20 cellular contexts compared by ENCODE assay signal in genomic region chr2:131542438-131543384, GRCh38.
"Had no signal": no experiment of that assay in that cellular context is flagged by ENCODE, and none has a peak within 500 bp of the region (broad histone marks: within the 10 kb centered on the region; RNA-seq: fewer than 3 reads in every experiment).

No MANE protein-coding gene starts in this region.

- H3K9ac ChIP-seq: neural progenitor cell, parathyroid adenoma had no signal

- H3K27ac ChIP-seq: left lung, neural progenitor cell, parathyroid adenoma, right lobe of liver, stomach, tibial artery had no signal

- DNase-seq: cortex of kidney; effector memory CD8-positive, alpha-beta T cell; erythroblast; hypothalamus; left cardiac atrium; left lung; mesenchymal stem cell; mucosa of descending colon; naive B cell; right lobe of liver; small intestine; stimulated activated CD4-positive, alpha-beta T cell treated with anti-CD3 and anti-CD28 coated beads, Interleukin-1b, Interleukin-23, amount 100 ng/mL, for 48 hours; stimulated activated CD4-positive, alpha-beta T cell treated with anti-CD3 and anti-CD28 coated beads, Interleukin-4, amount 100 ng/mL, for 1 hour; stimulated activated naive CD4-positive, alpha-beta T cell treated with Interleukin-2 at 50 U/mL for 16 hours; stomach had no signal

- H3K36me3 ChIP-seq: left lung, neural progenitor cell, right lobe of liver, stomach, tibial artery had no signal

- H3K9me3 ChIP-seq: left lung, mucosa of descending colon, right lobe of liver, stomach, tibial artery had no signal

- H3K4me1 ChIP-seq: left lung, neural progenitor cell, parathyroid adenoma, right lobe of liver, stomach, tibial artery had no signal

- FAIRE-seq: endometrium, frontal cortex, small intestine had no signal

- H3K4me3 ChIP-seq: left lung, mucosa of descending colon, neural progenitor cell, right lobe of liver, stomach, tibial artery had no signal
